19 cellular contexts compared by ENCODE assay signal in genomic region chr17:46951681-46952080, GRCh38. TPM values are rescaled to one million over a fixed set of nuclear protein-coding genes. Genes with fewer than 3 reads are reported as not detected.
"Had no signal": no experiment of that assay in that cellular context is flagged by ENCODE, and none has a peak within 500 bp of the region (broad histone marks: within the 10 kb centered on the region; RNA-seq: fewer than 3 reads in every experiment).

No MANE protein-coding gene starts in this region.

- H3K27me3 ChIP-seq: colonic mucosa, spleen had no signal

- H3K27ac Mint-ChIP-seq: nephron; stimulated activated naive B cell treated with anti-CD40 and anti-IgM and Interleukin-4, amounts not matched to agents 10 μg/mL and 1 μg/mL and 100 μg/mL, for 72 hours; type B pancreatic cell had no signal

- H3K27me3 Mint-ChIP-seq: naive B cell; stimulated activated naive B cell treated with anti-CD40 and anti-IgM and Interleukin-4, amounts not matched to agents 10 μg/mL and 1 μg/mL and 100 μg/mL, for 72 hours had no signal

- H3K27ac ChIP-seq: colonic mucosa, hepatocyte, left ventricle myocardium inferior, lower lobe of right lung, parathyroid adenoma, spleen had no signal

- H3K4me3 ChIP-seq: colonic mucosa, hepatocyte, left ventricle myocardium inferior, lower lobe of right lung, spleen had no signal

- H3K4me3 Mint-ChIP-seq: naive B cell; nephron; stimulated activated naive B cell treated with anti-CD40 and anti-IgM and Interleukin-4, amounts not matched to agents 10 μg/mL and 1 μg/mL and 100 μg/mL, for 72 hours; type B pancreatic cell had no signal

- H3K4me1 ChIP-seq: colonic mucosa, left ventricle myocardium inferior, lower lobe of right lung, parathyroid adenoma, spleen had no signal

- H3K9ac ChIP-seq: parathyroid adenoma had no signal

- H3K9me3 ChIP-seq: colonic mucosa, left ventricle myocardium inferior, lower lobe of right lung, spleen had no signal

- H2AFZ ChIP-seq: hepatocyte, parathyroid adenoma had no signal

- H3K4me2 ChIP-seq: hepatocyte had no signal

- H3K79me2 ChIP-seq: hepatocyte, parathyroid adenoma had no signal

- DNase-seq: colonic mucosa; dermis blood vessel endothelial cell; effector CD4-positive, alpha-beta T cell; foreskin melanocyte; kidney; left cardiac atrium; left ventricle myocardium inferior; lower lobe of right lung; naive B cell; spleen; stimulated activated CD4-positive, alpha-beta T cell treated with anti-CD3 and anti-CD28 coated beads, Interleukin-2, amount 100 ng/mL, for 24 hours; stimulated activated CD4-positive, alpha-beta T cell treated with anti-CD3 and anti-CD28 coated beads, Interleukin-4, amount 100 ng/mL, for 4 hours; stimulated activated naive B cell treated with anti-CD40 and anti-IgM and Interleukin-4, amounts not matched to agents 10 μg/mL and 1 μg/mL and 100 μg/mL, for 72 hours had no signal

- H3K36me3 ChIP-seq: colonic mucosa had no signal

- H3K9me3 Mint-ChIP-seq: stimulated activated naive B cell treated with anti-CD40 and anti-IgM and Interleukin-4, amounts not matched to agents 10 μg/mL and 1 μg/mL and 100 μg/mL, for 72 hours; type B pancreatic cell had no signal

- ATAC-seq: sciatic nerve; stimulated activated naive B cell treated with anti-CD40 and anti-IgM and Interleukin-4, amounts not matched to agents 10 μg/mL and 1 μg/mL and 100 μg/mL, for 72 hours had no signal

RNA-seq across cellular contexts. Expression of gene RPRML, which starts 27.4 kb away (rescaled TPM):
- total RNA-seq: colonic mucosa, dermis blood vessel endothelial cell, hepatocyte, kidney, left cardiac atrium, left ventricle myocardium inferior, lower lobe of right lung, sciatic nerve, skeletal muscle tissue, spleen had no signal
- polyA plus RNA-seq: hepatocyte, spleen had no signal
